8 cellular contexts compared by ENCODE assay signal in the genomic region with DNA sequence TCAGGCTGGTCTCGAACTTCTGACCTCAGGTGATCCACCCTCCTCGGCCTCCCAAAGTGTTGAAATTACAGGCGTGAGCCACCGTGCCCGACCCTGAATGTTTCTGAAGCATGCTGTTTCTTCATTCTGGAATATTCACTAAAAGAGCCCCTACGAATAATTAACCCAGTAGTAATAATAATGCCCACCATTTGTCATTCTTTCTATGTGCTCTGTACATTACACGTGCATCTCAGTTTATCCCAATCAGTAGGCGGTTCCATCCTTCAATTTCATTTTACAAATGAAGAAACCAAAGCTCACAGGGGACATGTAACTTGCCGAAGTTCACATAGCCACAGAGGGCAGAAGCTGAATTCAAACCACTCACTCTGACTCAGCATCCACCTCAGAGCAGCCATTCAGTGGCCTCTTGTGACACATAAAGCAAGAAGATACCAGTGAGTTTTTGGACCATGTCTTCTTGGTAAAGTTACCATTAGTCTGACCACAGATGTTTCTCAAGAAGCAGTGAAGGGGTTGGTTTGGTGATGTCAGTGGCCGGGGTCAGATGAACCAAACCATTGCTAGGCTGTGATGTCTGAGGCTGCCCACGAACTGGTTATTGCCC.
A peak's percentile ranks its signal among the peaks of the same experiment; 100 is the strongest.
DNase-seq lines count a peak whose midpoint lies in the region; ATAC-seq, FAIRE-seq and TF ChIP-seq lines count a peak whose summit lies in the region.

No MANE protein-coding gene starts in this region.

- no peak for TF ChIP-seq CTCF in A549 (IDR thresholded peaks at IDR 0.05)
- no peak for TF ChIP-seq CTCF in fibroblast of the aortic adventitia (IDR thresholded peaks at IDR 0.05; ENCODE audit: insufficient read depth, low read length)
- no peak for TF ChIP-seq CTCF in sigmoid colon (IDR thresholded peaks at IDR 0.05)

- H3K27me3 ChIP-seq in neuronal stem cell (ENCODE audit: control insufficient read depth in 3 of 3, insufficient read depth in 3 of 3, low read depth in 1 of 3, low read length in 3 of 3) (no peaks in the 10 kb centered on the region), sigmoid colon (no peaks in the 10 kb centered on the region)

- no peak overlapping the region for H2AK5ac ChIP-seq in neuronal stem cell (ENCODE audit: low read depth, low read length)

- FAIRE-seq in A549 (lab: Jason Lieb, UNC) (peak; percentile 63), GM19239 (lab: Jason Lieb, UNC) (peak; percentile 91)

- TF ChIP-seq EP300 in A549 (IDR thresholded peaks at IDR 0.05), result peak in 1 of 2 experiments; percentile 30; a peak in 1 of 5 replicates
- TF ChIP-seq EP300 in sigmoid colon (IDR thresholded peaks at IDR 0.05), result no peak

- H4K91ac ChIP-seq in neuronal stem cell (ENCODE audit: low read depth, low read length, poor library complexity), result no peak overlapping the region

- no peak overlapping the region for H4K8ac ChIP-seq in neuronal stem cell (ENCODE audit: low read depth, low read length)

- H3K27ac Mint-ChIP-seq in stimulated activated effector memory CD8-positive, alpha-beta T cell treated with anti-CD3 and anti-CD28 coated beads, Interleukin-12 subunit alpha, Interleukin-12 subunit beta, amount 100 ng/mL, for 72 hours, result peak overlapping the region; percentile 99

- intact Hi-C loops in sigmoid colon (cut with DNase I), result no loop called here

- H3K14ac ChIP-seq in neuronal stem cell (ENCODE audit: low read length), result no peak overlapping the region

- no peak overlapping the region for H2AFZ ChIP-seq in neuronal stem cell (ENCODE audit: low read length)

- TF ChIP-seq RAD21 in A549 (conservative IDR thresholded peaks at IDR 0.05 in 1 of 2, IDR thresholded peaks at IDR 0.05 in 1 of 2), result no peak; a peak in 1 of 5 replicates

- no peak overlapping the region for H2BK15ac ChIP-seq in neuronal stem cell (ENCODE audit: low read length)

- DNase-seq in A549 (ENCODE audit: low read depth in 1 of 2, low spot score in 1 of 2), result peak; percentile 76 to 97
- DNase-seq in GM19239 (ENCODE audit: insufficient read length, low spot score), result peak; percentile 38
- peak; percentile 26 to 40 for DNase-seq in activated CD4-positive, alpha-beta T cell treated with anti-CD3 and anti-CD28 coated beads, Interleukin-2, amount 50 U/mL, for 4 hours
- DNase-seq in fibroblast of the aortic adventitia (ENCODE audit: low read depth), result peak; percentile 94
- DNase-seq in stimulated activated effector memory CD8-positive, alpha-beta T cell treated with anti-CD3 and anti-CD28 coated beads, Interleukin-12 subunit alpha, Interleukin-12 subunit beta, amount 100 ng/mL, for 72 hours (ENCODE audit: low spot score in 2 of 2), result peak; percentile 45 to 86
- no peak for DNase-seq in neuronal stem cell (ENCODE audit: low spot score)
- no peak for DNase-seq in sigmoid colon

- H3K4me1 ChIP-seq in A549, result peaks cover 96% of the 10 kb centered on the region
- peaks cover 0 to 3% of the 10 kb centered on the region in 2 donors for H3K4me1 ChIP-seq in neuronal stem cell (ENCODE audit: control insufficient read depth in 2 of 2, insufficient read depth in 1 of 2, low read depth in 1 of 2, low read length in 2 of 2)
- peaks cover 0 to 7% (median 0%) of the 10 kb centered on the region in 4 donors for H3K4me1 ChIP-seq in sigmoid colon

- H3K36me3 ChIP-seq in neuronal stem cell (replicated peaks in 1 of 2; ENCODE audit: control insufficient read depth in 2 of 2, insufficient read depth in 2 of 2, low read length in 2 of 2), result no peaks in the 10 kb centered on the region
- no peaks in the 10 kb centered on the region for H3K36me3 ChIP-seq in sigmoid colon

- no peak overlapping the region for H3K18ac ChIP-seq in neuronal stem cell (ENCODE audit: low read length)

- CTCF ChIA-PET in A549 (lab: Yijun Ruan, JAX), result interaction anchor here (0.9 to 3.4 kb wide), 10 partner anchors 9 to 121 kb away, joined by 3 to 20 read pairs (median 4); no protein-coding TSS in a partner anchor

- no peak overlapping the region for H3K9ac ChIP-seq in neuronal stem cell (ENCODE audit: low read depth, low read length, poor library complexity)

- no peaks in the 10 kb centered on the region for H3K79me1 ChIP-seq in neuronal stem cell (ENCODE audit: low read depth, low read length)

- H3K4me2 ChIP-seq in A549 (peak overlapping the region; percentile 72), neuronal stem cell (ENCODE audit: insufficient read depth, low read length, poor library complexity, severe bottlenecking) (no peak overlapping the region)

- H2BK5ac ChIP-seq in neuronal stem cell (ENCODE audit: low read length), result no peak overlapping the region

- no peak overlapping the region for H3K23ac ChIP-seq in neuronal stem cell (ENCODE audit: low read depth, low read length, poor library complexity)

- no peak overlapping the region for H2BK120ac ChIP-seq in neuronal stem cell (ENCODE audit: low read depth, low read length)

- no peak overlapping the region for H2BK12ac ChIP-seq in neuronal stem cell (ENCODE audit: low read length)

- H3K4me3 ChIP-seq in A549 (no peak overlapping the region), fibroblast of the aortic adventitia (ENCODE audit: low read depth, low read length) (no peak overlapping the region), neuronal stem cell (ENCODE audit: low read length in 2 of 2) (no peak overlapping the region), sigmoid colon (no peak overlapping the region)

- POLR2A ChIA-PET in A549 (lab: Yijun Ruan, JAX), result interaction anchor here (1.0 to 2.2 kb wide), 11 partner anchors 8 to 120 kb away, joined by 3 to 15 read pairs (median 6); no protein-coding TSS in a partner anchor

- H3K9me3 Mint-ChIP-seq in stimulated activated effector memory CD8-positive, alpha-beta T cell treated with anti-CD3 and anti-CD28 coated beads, Interleukin-12 subunit alpha, Interleukin-12 subunit beta, amount 100 ng/mL, for 72 hours, result no peaks in the 10 kb centered on the region

- H3K4me3 Mint-ChIP-seq in stimulated activated effector memory CD8-positive, alpha-beta T cell treated with anti-CD3 and anti-CD28 coated beads, Interleukin-12 subunit alpha, Interleukin-12 subunit beta, amount 100 ng/mL, for 72 hours, result peak overlapping the region; percentile 61

- H3K4ac ChIP-seq in neuronal stem cell (ENCODE audit: low read length), result no peak overlapping the region

- peaks cover 79% of the 10 kb centered on the region for H3K4me1 Mint-ChIP-seq in stimulated activated effector memory CD8-positive, alpha-beta T cell treated with anti-CD3 and anti-CD28 coated beads, Interleukin-12 subunit alpha, Interleukin-12 subunit beta, amount 100 ng/mL, for 72 hours

- H3K27ac ChIP-seq in A549 (peak overlapping the region; percentile 96 to 99), neuronal stem cell (replicated peaks; ENCODE audit: low read length) (no peak overlapping the region), sigmoid colon (peak overlapping the region in 1 of 4 donors; percentile 49)

- TF ChIP-seq POLR2A in A549 (IDR thresholded peaks at IDR 0.05; ENCODE audit: low read length), result no peak
- no peak for TF ChIP-seq POLR2A in sigmoid colon (IDR thresholded peaks at IDR 0.05)

- ATAC-seq in A549 (peak; percentile 69 to 70), HG03354 (IDR thresholded peaks at IDR 0.05; ENCODE audit: poor library complexity, severe bottlenecking, unreplicated experiment) (peak; percentile 76)
- peak; percentile 95 for ATAC-seq in stimulated activated effector memory CD8-positive, alpha-beta T cell treated with anti-CD3 and anti-CD28 coated beads, Interleukin-12 subunit alpha, Interleukin-12 subunit beta, amount 100 ng/mL, for 72 hours

- H3K9me3 ChIP-seq in A549 (no peaks in the 10 kb centered on the region), neuronal stem cell (replicated peaks in 1 of 2; ENCODE audit: control insufficient read depth in 2 of 2, insufficient read depth in 1 of 2, low read depth in 1 of 2, low read length in 2 of 2) (no peaks in the 10 kb centered on the region), sigmoid colon (no peaks in the 10 kb centered on the region)

- peaks cover 27% of the 10 kb centered on the region for H3K36me3 Mint-ChIP-seq in stimulated activated effector memory CD8-positive, alpha-beta T cell treated with anti-CD3 and anti-CD28 coated beads, Interleukin-12 subunit alpha, Interleukin-12 subunit beta, amount 100 ng/mL, for 72 hours

- WGBS in A549 (ENCODE audit: missing lambda C conversion rate), result 24% methylated on average over 11 of the region's 11 CpGs
- no CpG with 5 or more reads among the region's 11 CpGs for WGBS in neuronal stem cell (ENCODE audit: extremely low coverage in 2 of 2, insufficient read length in 2 of 2, insufficient replicate concordance in 1 of 2), 2 donors
- 66 to 82% methylated on average over 11 of the region's 11 CpGs for WGBS in sigmoid colon, 2 donors

TF ChIP-seq in A549, 52 proteins besides CTCF, POLR2A, EP300 and RAD21 (continues in another document):
- TF ChIP-seq CBX2 (IDR thresholded peaks at IDR 0.05; ENCODE audit: borderline replicate concordance, low read depth) (no peak), HOXB13 (CRISPR knock-in tag; IDR thresholded peaks at IDR 0.05; ENCODE audit: low read depth) (peak; percentile 69), EHF (CRISPR knock-in tag; IDR thresholded peaks at IDR 0.05) (peak; percentile 15; the same call in 1 of the 2 replicates), HEYL (CRISPR knock-in tag; IDR thresholded peaks at IDR 0.05) (0 out of 2 replicates have a peak, but pooled peaks have one; percentile 39), MAFK (IDR thresholded peaks at IDR 0.05; ENCODE audit: partially characterized antibody) (peak; percentile 95), GATA3 (IDR thresholded peaks at IDR 0.05; ENCODE audit: borderline replicate concordance) (no peak), NPAS2 (CRISPR knock-in tag; IDR thresholded peaks at IDR 0.05; ENCODE audit: borderline replicate concordance) (no peak), JUNB (IDR thresholded peaks at IDR 0.05) (no peak), RARB (CRISPR knock-in tag; IDR thresholded peaks at IDR 0.05) (peak; percentile 15; the same call in 1 of the 2 replicates), EHMT2 (IDR thresholded peaks at IDR 0.05; ENCODE audit: low read depth) (0 out of 2 replicates have a peak, but pooled peaks have one; percentile 33), ZSCAN20 (CRISPR knock-in tag; IDR thresholded peaks at IDR 0.05) (peak; percentile 86), HOXB5 (CRISPR knock-in tag; IDR thresholded peaks at IDR 0.05) (peak; percentile 51; the same call in 1 of the 2 replicates)
- TF ChIP-seq, protein P1, sequence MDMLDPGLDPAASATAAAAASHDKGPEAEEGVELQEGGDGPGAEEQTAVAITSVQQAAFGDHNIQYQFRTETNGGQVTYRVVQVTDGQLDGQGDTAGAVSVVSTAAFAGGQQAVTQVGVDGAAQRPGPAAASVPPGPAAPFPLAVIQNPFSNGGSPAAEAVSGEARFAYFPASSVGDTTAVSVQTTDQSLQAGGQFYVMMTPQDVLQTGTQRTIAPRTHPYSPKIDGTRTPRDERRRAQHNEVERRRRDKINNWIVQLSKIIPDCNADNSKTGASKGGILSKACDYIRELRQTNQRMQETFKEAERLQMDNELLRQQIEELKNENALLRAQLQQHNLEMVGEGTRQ (IDR thresholded peaks at IDR 0.05), result no peak

Comparison
In these comparisons a context has a peak if more than half of its experiments do, and no peak if none do; other contexts are left out.
1. DNase-seq: peak in A549 (2 of 2), GM19239 (single experiment), activated CD4-positive, alpha-beta T cell treated with anti-CD3 and anti-CD28 coated beads, Interleukin-2, amount 50 U/mL, for 4 hours (2 of 2), fibroblast of the aortic adventitia (single experiment) and stimulated activated effector memory CD8-positive, alpha-beta T cell treated with anti-CD3 and anti-CD28 coated beads, Interleukin-12 subunit alpha, Interleukin-12 subunit beta, amount 100 ng/mL, for 72 hours (2 of 2); none in neuronal stem cell (single experiment) and sigmoid colon (single experiment).
2. Peak in every context shown above with its lines, with median percentiles within 50 percentile points of each other: ATAC-seq.